ENCODE assay signal across 21 cellular contexts in the genomic region with DNA sequence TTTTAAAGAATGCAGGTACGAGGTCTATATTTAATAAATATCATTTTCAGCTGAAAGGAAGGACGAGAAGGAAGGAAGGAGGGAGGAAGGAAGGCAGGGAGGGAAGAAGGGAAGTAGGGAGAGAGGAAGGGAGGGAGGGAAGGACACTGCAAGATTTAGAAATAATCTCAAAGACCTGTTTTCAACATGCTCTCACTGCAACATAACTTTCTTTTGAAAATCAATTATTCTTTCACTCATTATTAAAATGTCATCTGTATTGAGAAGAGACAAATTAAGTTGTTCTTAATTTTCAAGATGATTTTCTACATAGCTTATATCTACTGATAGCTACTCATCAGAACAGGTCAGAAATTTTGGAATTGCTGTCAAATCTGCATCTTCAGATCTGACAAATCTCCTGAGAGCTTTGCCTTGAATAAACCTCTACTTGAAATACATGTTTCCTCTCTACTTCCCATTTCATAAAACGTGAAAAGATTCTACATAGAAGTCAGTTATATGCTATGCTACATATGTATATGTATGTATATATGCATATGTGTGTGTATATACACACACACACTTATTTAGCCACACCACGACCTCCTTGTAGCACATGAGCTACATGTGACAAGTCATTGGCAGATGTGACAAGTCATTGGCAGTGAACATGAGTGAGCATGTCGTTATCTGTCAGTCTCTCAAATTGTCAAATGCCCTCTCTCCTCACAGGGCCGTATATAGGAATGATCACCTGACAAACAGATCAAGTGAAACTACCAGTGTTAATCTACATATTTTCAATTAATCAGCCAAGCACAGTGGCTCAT.
DNase-seq lines count a peak whose midpoint lies in the region; ATAC-seq, FAIRE-seq and TF ChIP-seq lines count a peak whose summit lies in the region.
"Had no signal": no experiment of that assay in that cellular context is flagged by ENCODE, and none has a peak within 500 bp of the region (broad histone marks: within the 10 kb centered on the region; RNA-seq: fewer than 3 reads in every experiment).

No MANE protein-coding gene starts in this region.

- 14% methylated on average over 6 of the region's 6 CpGs for WGBS in K562 (ENCODE audit: insufficient coverage, low coverage, missing lambda C conversion rate)

- H4K20me1 ChIP-seq in K562 (replicated peaks; ENCODE audit: control insufficient read depth, insufficient read depth, low read length), result no peaks in the 10 kb centered on the region

- no peaks in the 10 kb centered on the region for H3K9me3 ChIP-seq in K562 (replicated peaks; ENCODE audit: control insufficient read depth, insufficient read depth, low read depth, low read length)
- H3K9me3 ChIP-seq: A549, Caco-2 had no signal

- H3K9ac ChIP-seq in K562 (ENCODE audit: insufficient read depth in 1 of 2, low read depth in 2 of 2, low read length in 2 of 2), result no peak overlapping the region

- H3K27ac ChIP-seq in K562 (ENCODE audit: extremely low read depth, low read depth, low read length), result no peak overlapping the region
- H3K27ac ChIP-seq: 22Rv1, A549, HL-60 had no signal

- H3K4me3 ChIP-seq in K562, result no peak overlapping the region
- H3K4me3 ChIP-seq: A549 had no signal

- 0 out of 2 replicates have a peak, but pooled peaks have one; percentile 15 for TF ChIP-seq EP300 in K562 (IDR thresholded peaks at IDR 0.05; ENCODE audit: low read length)

- intact Hi-C loops in K562 (cut with micrococcal nuclease), result no loop called here

- ATAC-seq in K562, result no peak
- ATAC-seq: A549 had no signal

- peaks cover 5 to 25% of the 10 kb centered on the region in 2 experiments for H3K27me3 ChIP-seq in K562 (ENCODE audit: control insufficient read depth in 2 of 2, insufficient read depth in 2 of 2, low read length in 2 of 2)

- peaks cover 6 to 13% of the 10 kb centered on the region in 2 experiments; a peak in 3 of 5 replicates for H3K4me1 ChIP-seq in K562 (replicated peaks in 1 of 2; ENCODE audit: control insufficient read depth in 2 of 2, insufficient read depth in 2 of 2, low read length in 2 of 2)
- H3K4me1 ChIP-seq: A549, Caco-2 had no signal

- in situ Hi-C loops in K562 (cut with MboI), result no loop called here

- H3K9me1 ChIP-seq in K562 (ENCODE audit: control insufficient read depth, insufficient read depth, low read length), result no peaks in the 10 kb centered on the region

- H3K4me2 ChIP-seq in K562 (ENCODE audit: insufficient read depth, low read length), result no peak overlapping the region
- H3K4me2 ChIP-seq: A549 had no signal

- DNase-seq in NCI-H2171 treated with DMSO at 0.1 percent for 48 hours (lab: John Stamatoyannopoulos, UW), result peak; percentile 10
- DNase-seq in NCI-H2171 (lab: John Stamatoyannopoulos, UW), result no peak
- no peak for DNase-seq in GM12892 (ENCODE audit: insufficient read length)
- DNase-seq in K562 (ENCODE audit: extremely low read depth in 1 of 4, low spot score in 3 of 4), result no peak
- no peak for DNase-seq in NCI-H446 treated with DMSO at 0.1 percent for 48 hours (lab: John Stamatoyannopoulos, UW)
- no peak for DNase-seq in medulla oblongata (ENCODE audit: extremely low spot score)
- no peak for DNase-seq in mucosa of gallbladder (ENCODE audit: low spot score)
- DNase-seq: C1 segment of cervical spinal cord; Caco-2; CD4-positive, CD25-positive, alpha-beta regulatory T cell; CD8-positive, alpha-beta memory T cell; GOT3; H7; IMR-90; Karpas-422; KBM-7 had no signal

- no peaks in the 10 kb centered on the region for H3K79me2 ChIP-seq in K562 (ENCODE audit: control insufficient read depth, insufficient read depth, low read length)

- H2AFZ ChIP-seq in K562 (ENCODE audit: low read depth, low read length), result peak overlapping the region; percentile 7; the same call in 1 of the 2 replicates

- CTCF ChIA-PET in K562 (lab: Yijun Ruan, JAX; ENCODE audit: low intra/inter-chr PET ratio), result no interaction called here

- H3K36me3 ChIP-seq in K562 (ENCODE audit: control insufficient read depth, insufficient read depth, low read length), result no peaks in the 10 kb centered on the region

- no peak for TF ChIP-seq CTCF in K562 (IDR thresholded peaks at IDR 0.05 in 2 of 3, conservative IDR thresholded peaks at IDR 0.05 in 1 of 3; ENCODE audit: insufficient read depth in 2 of 3, low read depth in 1 of 3, low read length in 3 of 3)

- POLR2A ChIA-PET in K562 (lab: Yijun Ruan, JAX), result no interaction called here

- FAIRE-seq in GM12892 (lab: Jason Lieb, UNC) (peak; percentile 44), K562 (lab: Jason Lieb, UNC) (peak; percentile 51)
- FAIRE-seq: A549, D721Med, G401.6 had no signal

- TF ChIP-seq POLR2A in GM12892 (IDR thresholded peaks at IDR 0.05; ENCODE audit: low read depth, low read length) (no peak), K562 (conservative IDR thresholded peaks at IDR 0.05) (no peak)

- TF ChIP-seq RAD21 in K562 (CRISPR knock-in tag; conservative IDR thresholded peaks at IDR 0.05 in 1 of 2, IDR thresholded peaks at IDR 0.05 in 1 of 2), result no peak

- BruUV-seq in K562 (replicated peaks; lab: Mats Ljungman, UMichigan), result no TSS peak

TF ChIP-seq in K562, 482 proteins besides CTCF, POLR2A, EP300 and RAD21 (continues in another document):
- TF ChIP-seq ZNF224 (CRISPR knock-in tag; IDR thresholded peaks at IDR 0.05) (0 out of 2 replicates have a peak, but pooled peaks have one; percentile 14), TFAP4 (CRISPR knock-in tag; IDR thresholded peaks at IDR 0.05; ENCODE audit: borderline replicate concordance) (no peak), PBX2 (CRISPR knock-in tag; IDR thresholded peaks at IDR 0.05; ENCODE audit: low read depth) (no peak), PBX2 (tag; conservative IDR thresholded peaks at IDR 0.05; ENCODE audit: low read depth) (peak; percentile 81), MLX (CRISPR knock-in tag; conservative IDR thresholded peaks at IDR 0.05) (no peak), ZNF3 (CRISPR knock-in tag; IDR thresholded peaks at IDR 0.05) (no peak), NR2C2 (CRISPR knock-in tag; IDR thresholded peaks at IDR 0.05) (no peak), NR2C2 (tag; IDR thresholded peaks at IDR 0.05) (peak; percentile 39; the same call in 1 of the 2 replicates), FOSL1 (tag; conservative IDR thresholded peaks at IDR 0.05) (peak; percentile 37; the same call in 1 of the 2 replicates), ZNF561 (CRISPR knock-in tag; conservative IDR thresholded peaks at IDR 0.05) (no peak), NFIX (CRISPR knock-in tag; IDR thresholded peaks at IDR 0.05; ENCODE audit: low read depth) (no peak), HDAC6 (IDR thresholded peaks at IDR 0.05; ENCODE audit: low read depth, low read length) (no peak), MYNN (IDR thresholded peaks at IDR 0.05) (no peak), MYNN (CRISPR knock-in tag; IDR thresholded peaks at IDR 0.05) (no peak)
- TF ChIP-seq, protein P1, sequence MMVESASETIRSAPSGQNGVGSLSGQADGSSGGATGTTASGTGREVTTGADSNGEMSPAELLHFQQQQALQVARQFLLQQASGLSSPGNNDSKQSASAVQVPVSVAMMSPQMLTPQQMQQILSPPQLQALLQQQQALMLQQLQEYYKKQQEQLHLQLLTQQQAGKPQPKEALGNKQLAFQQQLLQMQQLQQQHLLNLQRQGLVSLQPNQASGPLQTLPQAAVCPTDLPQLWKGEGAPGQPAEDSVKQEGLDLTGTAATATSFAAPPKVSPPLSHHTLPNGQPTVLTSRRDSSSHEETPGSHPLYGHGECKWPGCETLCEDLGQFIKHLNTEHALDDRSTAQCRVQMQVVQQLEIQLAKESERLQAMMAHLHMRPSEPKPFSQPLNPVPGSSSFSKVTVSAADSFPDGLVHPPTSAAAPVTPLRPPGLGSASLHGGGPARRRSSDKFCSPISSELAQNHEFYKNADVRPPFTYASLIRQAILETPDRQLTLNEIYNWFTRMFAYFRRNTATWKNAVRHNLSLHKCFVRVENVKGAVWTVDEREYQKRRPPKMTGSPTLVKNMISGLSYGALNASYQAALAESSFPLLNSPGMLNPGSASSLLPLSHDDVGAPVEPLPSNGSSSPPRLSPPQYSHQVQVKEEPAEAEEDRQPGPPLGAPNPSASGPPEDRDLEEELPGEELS (CRISPR knock-in tag; IDR thresholded peaks at IDR 0.05; ENCODE audit: borderline replicate concordance), result no peak
